Comparison of ENCODE assay signal across 9 cellular contexts in the genomic region with DNA sequence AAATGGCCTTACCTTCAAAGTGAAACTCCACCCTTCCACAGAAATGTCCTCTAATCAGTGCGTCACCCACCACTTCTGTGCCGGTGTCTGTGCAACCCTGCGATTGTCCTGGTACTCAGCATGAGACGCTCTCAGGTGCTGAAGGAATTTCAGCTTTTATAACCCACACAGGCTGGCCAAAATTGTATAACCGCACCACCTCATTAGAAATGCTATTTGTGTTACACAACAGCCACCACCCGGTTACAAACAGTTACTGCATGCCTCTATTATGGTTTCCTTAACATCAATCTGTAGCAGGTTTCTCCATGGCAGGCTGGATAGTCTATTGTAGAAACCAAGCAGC. TPM values are rescaled to one million over a fixed set of nuclear protein-coding genes. Genes with fewer than 3 reads are reported as not detected.
DNase-seq lines count a peak whose midpoint lies in the region; ATAC-seq and TF ChIP-seq lines count a peak whose summit lies in the region.
"Had no signal": no experiment of that assay in that cellular context is flagged by ENCODE, and none has a peak within 500 bp of the region (broad histone marks: within the 10 kb centered on the region; RNA-seq: fewer than 3 reads in every experiment).

No MANE protein-coding gene starts in this region.

- H3K4me3 ChIP-seq in ascending aorta (no peak overlapping the region), right cardiac atrium (ENCODE audit: low read length) (no peak overlapping the region)
- H3K4me3 ChIP-seq: SJSA1 had no signal

- intact Hi-C loops in ascending aorta (cut with DNase I) (loop anchor here (2.0 to 10.0 kb wide), 3 partner anchors 23 to 345 kb away; no protein-coding TSS in a partner anchor), right cardiac atrium (cut with DNase I) (loop anchor here in 1 of 4 donors (10.0 kb wide), 2 partner anchors 155 to 345 kb away; no protein-coding TSS in a partner anchor)

- peak overlapping the region; percentile 13 for H3K4me3 Mint-ChIP-seq in stimulated activated effector memory CD8-positive, alpha-beta T cell treated with anti-CD3 and anti-CD28 coated beads, Interleukin-12 subunit alpha, Interleukin-12 subunit beta, amount 100 ng/mL, for 72 hours

- 54% methylated on average over 6 of the region's 6 CpGs for WGBS in right cardiac atrium

- no peaks in the 10 kb centered on the region for H3K36me3 ChIP-seq in ascending aorta

- H3K27me3 ChIP-seq in ascending aorta (no peaks in the 10 kb centered on the region), right cardiac atrium (ENCODE audit: control insufficient read depth, insufficient read depth) (no peaks in the 10 kb centered on the region)
- H3K27me3 ChIP-seq: SJSA1 had no signal

- DNase-seq in DMS53 (lab: John Stamatoyannopoulos, UW): peak; percentile 44
- DNase-seq in NCI-H1694 (lab: John Stamatoyannopoulos, UW): peak; percentile 38
- no peak for DNase-seq in ascending aorta (ENCODE audit: low spot score in 2 of 2)
- DNase-seq in right cardiac atrium: no peak
- no peak for DNase-seq in stimulated activated effector memory CD8-positive, alpha-beta T cell treated with anti-CD3 and anti-CD28 coated beads, Interleukin-12 subunit alpha, Interleukin-12 subunit beta, amount 100 ng/mL, for 72 hours (ENCODE audit: low spot score in 2 of 2)
- DNase-seq in cerebellar nuclear complex (lab: John Stamatoyannopoulos, UW): no peak

- H3K9me3 Mint-ChIP-seq in stimulated activated effector memory CD8-positive, alpha-beta T cell treated with anti-CD3 and anti-CD28 coated beads, Interleukin-12 subunit alpha, Interleukin-12 subunit beta, amount 100 ng/mL, for 72 hours: no peaks in the 10 kb centered on the region

- peak overlapping the region in 1 of 2 donors; percentile 77 for H3K27ac ChIP-seq in ascending aorta
- no peak overlapping the region for H3K27ac ChIP-seq in right cardiac atrium (ENCODE audit: low read length)
- H3K27ac ChIP-seq: SJSA1 had no signal

- H3K9me3 ChIP-seq in ascending aorta (no peaks in the 10 kb centered on the region), right cardiac atrium (ENCODE audit: control insufficient read depth, low read length) (no peaks in the 10 kb centered on the region)

- peak; percentile 60 to 71 (median 67) for TF ChIP-seq CTCF in ascending aorta (IDR thresholded peaks at IDR 0.05)

- no peak overlapping the region for H3K27ac Mint-ChIP-seq in stimulated activated effector memory CD8-positive, alpha-beta T cell treated with anti-CD3 and anti-CD28 coated beads, Interleukin-12 subunit alpha, Interleukin-12 subunit beta, amount 100 ng/mL, for 72 hours

- peaks cover 5% of the 10 kb centered on the region for H3K36me3 Mint-ChIP-seq in stimulated activated effector memory CD8-positive, alpha-beta T cell treated with anti-CD3 and anti-CD28 coated beads, Interleukin-12 subunit alpha, Interleukin-12 subunit beta, amount 100 ng/mL, for 72 hours

- H3K4me1 ChIP-seq in ascending aorta (peaks cover 5 to 18% of the 10 kb centered on the region in 2 donors), right cardiac atrium (ENCODE audit: control insufficient read depth, insufficient read depth, low read length) (peaks cover 4% of the 10 kb centered on the region)

- ATAC-seq in GM19463 (IDR thresholded peaks at IDR 0.05; ENCODE audit: unreplicated experiment) (peak; percentile 52), right cardiac atrium (peak; percentile 56 to 68), HG03571 (IDR thresholded peaks at IDR 0.05; ENCODE audit: unreplicated experiment) (no peak)
- peak; percentile 57 for ATAC-seq in stimulated activated effector memory CD8-positive, alpha-beta T cell treated with anti-CD3 and anti-CD28 coated beads, Interleukin-12 subunit alpha, Interleukin-12 subunit beta, amount 100 ng/mL, for 72 hours

- peaks cover 35% of the 10 kb centered on the region for H3K4me1 Mint-ChIP-seq in stimulated activated effector memory CD8-positive, alpha-beta T cell treated with anti-CD3 and anti-CD28 coated beads, Interleukin-12 subunit alpha, Interleukin-12 subunit beta, amount 100 ng/mL, for 72 hours

RNA-seq across cellular contexts. Expression of gene SLC23A2, which starts 51.5 kb away (rescaled TPM):
- total RNA-seq in ascending aorta (32.8 TPM), right cardiac atrium (10 to 100 TPM; 11.8 to 15.9 (median 12.7) TPM)
- 5.2 TPM for polyA plus RNA-seq in right cardiac atrium

Comparison
In these comparisons a context has a peak if more than half of its experiments do, and no peak if none do; other contexts are left out.
1. DNase-seq: peak in DMS53 (single experiment) and NCI-H1694 (single experiment); none in ascending aorta (0 of 2), right cardiac atrium (0 of 3), stimulated activated effector memory CD8-positive, alpha-beta T cell treated with anti-CD3 and anti-CD28 coated beads, Interleukin-12 subunit alpha, Interleukin-12 subunit beta, amount 100 ng/mL, for 72 hours (0 of 2) and cerebellar nuclear complex (0 of 2).